Comparison of ENCODE assay signal across 8 cellular contexts in genomic region chr4:140071806-140072205, GRCh38.
DNase-seq lines count a peak whose midpoint lies in the region; ATAC-seq and TF ChIP-seq lines count a peak whose summit lies in the region.

No MANE protein-coding gene starts in this region.

- peak; percentile 40 for DNase-seq in SKM-1 treated with dmso at 0.1 percent for 144 hours (lab: John Stamatoyannopoulos, UW; ENCODE audit: unreplicated experiment)
- DNase-seq in SKM-1 (lab: John Stamatoyannopoulos, UW; ENCODE audit: unreplicated experiment): no peak
- DNase-seq in activated CD4-positive, alpha-beta T cell treated with anti-CD3 and anti-CD28 coated beads for 24 hours (ENCODE audit: low read depth in 2 of 2): peak; percentile 41 to 44
- no peak for DNase-seq in erythroblast (lab: John Stamatoyannopoulos, UW)
- DNase-seq in stimulated activated CD4-positive, alpha-beta T cell treated with anti-CD3 and anti-CD28 coated beads, TNF-alpha, amount 100 ng/mL, for 1 hour (ENCODE audit: low read depth in 3 of 3, low spot score in 1 of 3): peak in 2 of 3 donors; percentile 22 to 23
- no peak for DNase-seq in NCI-H187 (lab: John Stamatoyannopoulos, UW)
- no peak for DNase-seq in midbrain (lab: John Stamatoyannopoulos, UW)

- peak; percentile 93 for ATAC-seq in HG03354 (IDR thresholded peaks at IDR 0.05; ENCODE audit: poor library complexity, severe bottlenecking, unreplicated experiment)

- TF ChIP-seq POLR2A in erythroblast (IDR thresholded peaks at IDR 0.05; ENCODE audit: low read length): peak; percentile 26

Comparison
In these comparisons a context has a peak if more than half of its experiments do, and no peak if none do; other contexts are left out.
1. DNase-seq: peak in SKM-1 treated with dmso at 0.1 percent for 144 hours (single experiment), activated CD4-positive, alpha-beta T cell treated with anti-CD3 and anti-CD28 coated beads for 24 hours (2 of 2) and stimulated activated CD4-positive, alpha-beta T cell treated with anti-CD3 and anti-CD28 coated beads, TNF-alpha, amount 100 ng/mL, for 1 hour (2 of 3); none in SKM-1 (single experiment), erythroblast (0 of 2), NCI-H187 (0 of 2) and midbrain (single experiment).